8 cellular contexts compared by ENCODE assay signal in the genomic region with DNA sequence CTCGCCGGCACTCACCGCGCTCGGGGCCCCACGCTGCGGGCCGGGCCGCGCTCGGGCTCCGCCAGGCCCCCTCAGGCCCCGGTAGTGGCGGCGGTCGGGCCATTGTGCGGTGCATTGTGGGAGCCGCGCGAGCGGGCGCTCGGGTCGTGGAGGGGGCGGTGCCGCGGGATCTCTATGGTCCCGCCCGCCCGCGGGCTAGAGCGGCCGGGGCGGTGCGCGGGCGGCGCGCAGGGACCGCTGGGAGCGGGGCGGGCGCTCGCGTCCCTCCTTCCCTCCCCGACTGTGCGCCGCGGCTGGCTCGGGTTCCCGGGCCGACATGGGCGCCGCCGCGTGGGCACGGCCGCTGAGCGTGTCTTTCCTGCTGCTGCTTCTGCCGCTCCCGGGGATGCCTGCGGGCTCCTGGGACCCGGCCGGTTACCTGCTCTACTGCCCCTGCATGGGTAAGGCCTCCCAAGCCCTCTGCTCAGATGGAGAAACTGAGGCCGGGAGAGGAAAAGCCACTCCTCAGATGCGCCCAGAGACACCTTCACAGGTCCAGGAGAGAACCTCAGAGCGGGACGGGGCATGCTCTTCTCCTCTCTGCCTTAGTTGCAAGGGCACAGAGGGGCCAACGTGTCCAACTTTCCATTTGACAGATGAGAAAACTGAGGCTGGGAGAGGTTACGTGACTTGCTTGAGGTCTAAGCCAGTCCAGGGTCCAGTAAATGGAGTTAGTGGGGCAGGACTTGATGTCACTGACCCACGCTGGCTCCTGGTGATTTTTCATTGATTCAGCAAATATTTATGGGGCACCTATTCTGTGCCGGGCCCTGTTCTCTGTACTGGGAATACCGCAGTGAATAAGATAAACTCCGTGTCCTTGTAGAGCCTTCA. TPM values are rescaled to one million over a fixed set of nuclear protein-coding genes. Genes with fewer than 3 reads are reported as not detected.
DNase-seq lines count a peak whose midpoint lies in the region; ATAC-seq, FAIRE-seq and TF ChIP-seq lines count a peak whose summit lies in the region.

A gene with protein sequence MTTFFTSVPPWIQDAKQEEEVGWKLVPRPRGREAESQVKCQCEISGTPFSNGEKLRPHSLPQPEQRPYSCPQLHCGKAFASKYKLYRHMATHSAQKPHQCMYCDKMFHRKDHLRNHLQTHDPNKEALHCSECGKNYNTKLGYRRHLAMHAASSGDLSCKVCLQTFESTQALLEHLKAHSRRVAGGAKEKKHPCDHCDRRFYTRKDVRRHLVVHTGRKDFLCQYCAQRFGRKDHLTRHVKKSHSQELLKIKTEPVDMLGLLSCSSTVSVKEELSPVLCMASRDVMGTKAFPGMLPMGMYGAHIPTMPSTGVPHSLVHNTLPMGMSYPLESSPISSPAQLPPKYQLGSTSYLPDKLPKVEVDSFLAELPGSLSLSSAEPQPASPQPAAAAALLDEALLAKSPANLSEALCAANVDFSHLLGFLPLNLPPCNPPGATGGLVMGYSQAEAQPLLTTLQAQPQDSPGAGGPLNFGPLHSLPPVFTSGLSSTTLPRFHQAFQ (minus strand): TSS at position 118 of the 873 bp plus-strand sequence. CDS start 5,565 bp downstream, outside the sequence.
POFUT1 (plus strand) TSS at position 255 of the 873 bp plus-strand sequence; CDS start at position 317, 62 bp downstream.

- H2AK5ac ChIP-seq in neuronal stem cell (ENCODE audit: low read depth, low read length): peak within 1 kb of the TSS; percentile 70

- peak within 1 kb of the TSS; percentile 72 for H3K4ac ChIP-seq in neuronal stem cell (ENCODE audit: low read length)

- ATAC-seq in foreskin keratinocyte: peak; percentile 79

- no CpG with 5 or more reads among the region's 74 CpGs for WGBS in neuronal stem cell (ENCODE audit: extremely low coverage in 2 of 2, insufficient read length in 2 of 2, insufficient replicate concordance in 1 of 2), 2 donors

- H3K23ac ChIP-seq in neuronal stem cell (ENCODE audit: low read depth, low read length, poor library complexity): peak within 1 kb of the TSS; percentile 48

- H3K9ac ChIP-seq in neuronal stem cell (ENCODE audit: low read depth, low read length, poor library complexity) (peak within 1 kb of the TSS; percentile 95), subcutaneous abdominal adipose tissue (ENCODE audit: low read length in 5 of 5) (peak within 1 kb of the TSS; percentile 98 to 99 (median 98))

- H2BK5ac ChIP-seq in neuronal stem cell (ENCODE audit: low read length): peak within 1 kb of the TSS; percentile 77

- peak within 1 kb of the TSS; percentile 92 for H3K27ac ChIP-seq in foreskin keratinocyte
- peak within 1 kb of the TSS; percentile 51 for H3K27ac ChIP-seq in neuronal stem cell (replicated peaks; ENCODE audit: low read length)
- peak within 1 kb of the TSS; percentile 69 for H3K27ac ChIP-seq in subcutaneous abdominal adipose tissue (ENCODE audit: low read depth, low read length)

- H4K91ac ChIP-seq in neuronal stem cell (ENCODE audit: low read depth, low read length, poor library complexity): no peak within 1 kb of the TSS

- H4K8ac ChIP-seq in neuronal stem cell (ENCODE audit: low read depth, low read length): no peak within 1 kb of the TSS

- peak within 1 kb of the TSS; percentile 10 for H3K14ac ChIP-seq in neuronal stem cell (ENCODE audit: low read length)

- H2BK120ac ChIP-seq in neuronal stem cell (ENCODE audit: low read depth, low read length): no peak within 1 kb of the TSS

- H3K9me3 ChIP-seq in neuronal stem cell (replicated peaks in 1 of 2; ENCODE audit: control insufficient read depth in 2 of 2, insufficient read depth in 1 of 2, low read depth in 1 of 2, low read length in 2 of 2) (no peaks in the 10 kb centered on the region), subcutaneous abdominal adipose tissue (ENCODE audit: control insufficient read depth in 5 of 5, low read length in 5 of 5) (no peaks in the 10 kb centered on the region)

- peak; percentile 95 for TF ChIP-seq POLR2A in H54 (IDR thresholded peaks at IDR 0.05; ENCODE audit: low read depth, low read length)

- peaks cover 7% of the 10 kb centered on the region for H3K79me1 ChIP-seq in neuronal stem cell (ENCODE audit: low read depth, low read length)

- H2BK15ac ChIP-seq in neuronal stem cell (ENCODE audit: low read length): no peak within 1 kb of the TSS

- peak within 1 kb of the TSS; percentile 96 for H3K18ac ChIP-seq in neuronal stem cell (ENCODE audit: low read length)

- H3K27me3 ChIP-seq in foreskin keratinocyte (no peaks in the 10 kb centered on the region), neuronal stem cell (ENCODE audit: control insufficient read depth in 3 of 3, insufficient read depth in 3 of 3, low read depth in 1 of 3, low read length in 3 of 3) (no peaks in the 10 kb centered on the region), subcutaneous abdominal adipose tissue (ENCODE audit: control insufficient read depth in 5 of 5, insufficient read depth in 4 of 5, low read length in 5 of 5) (no peaks in the 10 kb centered on the region)

- peak within 1 kb of the TSS; percentile 80 for H3K4me3 ChIP-seq in LNCaP clone FGC (ENCODE audit: low read depth, low read length)
- peak within 1 kb of the TSS; percentile 97 to 99 for H3K4me3 ChIP-seq in neuronal stem cell (ENCODE audit: low read length in 2 of 2)
- H3K4me3 ChIP-seq in subcutaneous abdominal adipose tissue (ENCODE audit: low read depth in 1 of 5, low read length in 5 of 5): peak within 1 kb of the TSS; percentile 75 to 100 (median 97)

- DNase-seq in GF-D8 (lab: John Stamatoyannopoulos, UW): peak; percentile 47
- peak; percentile 94 for DNase-seq in H54 (ENCODE audit: insufficient read length, low spot score)
- peak; percentile 18 for DNase-seq in LNCaP clone FGC (ENCODE audit: low read depth)
- peak; percentile 25 for DNase-seq in SHP77 treated with DMSO at 0.1 percent for 48 hours (lab: John Stamatoyannopoulos, UW)
- peak; percentile 78 for DNase-seq in activated gamma-delta T cell (lab: John Stamatoyannopoulos, UW)
- peak; percentile 46 to 63 for DNase-seq in foreskin keratinocyte
- DNase-seq in neuronal stem cell (ENCODE audit: low spot score): peak; percentile 84

- H3K4me1 ChIP-seq in foreskin keratinocyte (peaks cover 31% of the 10 kb centered on the region), neuronal stem cell (ENCODE audit: control insufficient read depth in 2 of 2, insufficient read depth in 1 of 2, low read depth in 1 of 2, low read length in 2 of 2) (peaks cover 11 to 22% of the 10 kb centered on the region in 2 donors), subcutaneous abdominal adipose tissue (ENCODE audit: control insufficient read depth in 5 of 5, insufficient read depth in 5 of 5, low read length in 5 of 5) (peaks cover 7 to 56% (median 50%) of the 10 kb centered on the region in 5 donors)

- H3K4me2 ChIP-seq in neuronal stem cell (ENCODE audit: insufficient read depth, low read length, poor library complexity, severe bottlenecking): peak within 1 kb of the TSS; percentile 95

- H3K36me3 ChIP-seq in neuronal stem cell (replicated peaks in 1 of 2; ENCODE audit: control insufficient read depth in 2 of 2, insufficient read depth in 2 of 2, low read length in 2 of 2): peaks cover 16 to 63% of the 10 kb centered on the region in 2 donors
- peaks cover 10 to 38% (median 19%) of the 10 kb centered on the region in 5 donors for H3K36me3 ChIP-seq in subcutaneous abdominal adipose tissue (ENCODE audit: control insufficient read depth in 5 of 5, insufficient read depth in 5 of 5, low read length in 5 of 5)

- H2AFZ ChIP-seq in neuronal stem cell (ENCODE audit: low read length): peak within 1 kb of the TSS; percentile 99

- TF ChIP-seq CTCF in LNCaP clone FGC (IDR thresholded peaks at IDR 0.05; ENCODE audit: control insufficient read depth, extremely low read depth, insufficient read depth) (peak; percentile 52), foreskin keratinocyte (conservative IDR thresholded peaks at IDR 0.05) (peak; percentile 59)

- H2BK12ac ChIP-seq in neuronal stem cell (ENCODE audit: low read length): no peak within 1 kb of the TSS

- FAIRE-seq in H54 (lab: Jason Lieb, UNC): no peak

RNA-seq across cellular contexts. Expression of the first gene that starts in this region (rescaled TPM):
- total RNA-seq in foreskin keratinocyte: 11.6 and 12.3 TPM in 2 replicates
- polyA plus RNA-seq in foreskin keratinocyte: 5.6 and 6.3 TPM in 2 replicates
- polyA plus RNA-seq in neuronal stem cell (2013, experiment 1 of 2): 35.6 TPM
- polyA plus RNA-seq in neuronal stem cell (2013, experiment 2 of 2): 34.8 TPM

RNA-seq across cellular contexts. Expression of gene POFUT1, which starts in this region (rescaled TPM):
- 35.3 and 35.9 TPM in 2 replicates for total RNA-seq in foreskin keratinocyte
- 13.3 and 16.8 TPM in 2 replicates for polyA plus RNA-seq in foreskin keratinocyte
- polyA plus RNA-seq in neuronal stem cell (2013, experiment 1 of 2): 17.5 TPM
- polyA plus RNA-seq in neuronal stem cell (2013, experiment 2 of 2): 18.2 TPM

Comparison
In these comparisons a context has a peak if more than half of its experiments do, and no peak if none do; other contexts are left out.
1. Peak in every context shown above with its lines: DNase-seq, ATAC-seq, H3K4me3 ChIP-seq and H3K27ac ChIP-seq.
2. DNase-seq: peak in every context shown above with its lines; median percentile 94 in H54; 84 in neuronal stem cell; 78 in activated gamma-delta T cell; 54 in foreskin keratinocyte; 47 in GF-D8; 25 in SHP77 treated with DMSO at 0.1 percent for 48 hours; 18 in LNCaP clone FGC.